ENCODE assay signal across 21 cellular contexts in the genomic region with DNA sequence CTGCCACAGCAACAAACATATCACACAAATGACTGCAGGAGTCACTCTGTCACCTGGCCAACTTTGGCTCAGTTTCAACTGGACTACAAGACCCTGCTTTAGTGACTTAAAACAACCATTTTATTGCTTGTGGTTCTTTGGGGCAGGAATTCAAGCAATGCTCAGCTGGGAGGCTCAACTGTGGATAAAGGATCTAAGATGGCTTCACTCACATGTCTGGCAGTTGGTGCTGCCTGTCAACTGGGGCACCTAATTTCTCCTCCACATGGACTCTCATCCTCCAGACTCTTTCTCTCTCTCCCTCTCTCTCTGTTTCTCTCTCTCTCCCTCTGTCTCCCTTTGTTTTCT.
"Had no signal": no experiment of that assay in that cellular context is flagged by ENCODE, and none has a peak within 500 bp of the region (broad histone marks: within the 10 kb centered on the region; RNA-seq: fewer than 3 reads in every experiment).

No MANE protein-coding gene starts in this region.

- H3K4me3 ChIP-seq: lower lobe of right lung, right atrium auricular region, skin epidermis, tibial nerve, uterus had no signal

- H3K9me3 ChIP-seq: lower lobe of right lung, right atrium auricular region, tibial nerve, uterus had no signal

- H3K27me3 Mint-ChIP-seq: activated CD4-positive, alpha-beta T cell treated with anti-CD3 and anti-CD28 coated beads for 36 hours had no signal

- H3K27ac ChIP-seq: epithelial cell of prostate, lower lobe of right lung, right atrium auricular region, skin epidermis, tibial nerve, uterus had no signal

- H3K9me3 Mint-ChIP-seq: activated T-helper 1 cell treated with anti-CD3 and anti-CD28 coated beads, Interleukin-12 subunit alpha, Interleukin-12 subunit beta, Interleukin-2, Interleukin-4 antibody, amounts not matched to agents 30 ng/mL and 10 ng/mL and 1 ng/mL, durations not matched to agents 14 hours and 24 hours and 36 hours; endodermal cell; stimulated activated naive CD8-positive, alpha-beta T cell treated with anti-CD3 and anti-CD28 coated beads, Interleukin-15, Interleukin-2, amounts not matched to agents 100 ng/mL and 50 ng/mL, for 24 hours had no signal

- H3K27me3 ChIP-seq: right atrium auricular region, tibial nerve, uterus had no signal

- ATAC-seq: activated CD4-positive, alpha-beta T cell treated with anti-CD3 and anti-CD28 coated beads for 36 hours; lower lobe of right lung; WTC11 had no signal

- H3K36me3 ChIP-seq: lower lobe of right lung, right atrium auricular region, tibial nerve, uterus had no signal

- H3K36me3 Mint-ChIP-seq: activated naive CD8-positive, alpha-beta T cell treated with anti-CD3 and anti-CD28 coated beads, Interleukin-2, amount 10 ng/mL, durations not matched to agents 7 days and 5 days; brain; WTC11 had no signal

- H3K27ac Mint-ChIP-seq: activated CD4-positive, alpha-beta T cell treated with anti-CD3 and anti-CD28 coated beads for 36 hours; activated naive CD8-positive, alpha-beta T cell treated with anti-CD3 and anti-CD28 coated beads, Interleukin-2, amount 10 ng/mL, durations not matched to agents 7 days and 5 days; activated T-helper 1 cell treated with anti-CD3 and anti-CD28 coated beads, Interleukin-12 subunit alpha, Interleukin-12 subunit beta, Interleukin-2, Interleukin-4 antibody, amounts not matched to agents 30 ng/mL and 10 ng/mL and 1 ng/mL, durations not matched to agents 14 hours and 24 hours and 36 hours; endodermal cell; progenitor cell of endocrine pancreas; stimulated activated naive CD8-positive, alpha-beta T cell treated with anti-CD3 and anti-CD28 coated beads, Interleukin-15, Interleukin-2, amounts not matched to agents 100 ng/mL and 50 ng/mL, for 24 hours; WTC11 had no signal

- H3K4me1 ChIP-seq: right atrium auricular region, uterus had no signal

- DNase-seq: activated CD4-positive, alpha-beta T cell treated with anti-CD3 and anti-CD28 coated beads for 36 hours; activated CD4-positive, alpha-beta T cell treated with anti-CD3 and anti-CD28 coated beads, Interleukin-2, amount 50 U/mL, for 48 hours; activated naive CD8-positive, alpha-beta T cell treated with anti-CD3 and anti-CD28 coated beads, Interleukin-2, amount 10 ng/mL, durations not matched to agents 7 days and 5 days; activated T-cell treated with anti-CD3 and anti-CD28 coated beads for 4 hours; caudate nucleus; endodermal cell; foreskin fibroblast; hippocampal formation; islet precursor cell; lower lobe of right lung; occipital lobe; uterus had no signal

- H3K4me3 Mint-ChIP-seq: activated CD4-positive, alpha-beta T cell treated with anti-CD3 and anti-CD28 coated beads for 36 hours; activated naive CD8-positive, alpha-beta T cell treated with anti-CD3 and anti-CD28 coated beads, Interleukin-2, amount 10 ng/mL, durations not matched to agents 7 days and 5 days; activated T-helper 1 cell treated with anti-CD3 and anti-CD28 coated beads, Interleukin-12 subunit alpha, Interleukin-12 subunit beta, Interleukin-2, Interleukin-4 antibody, amounts not matched to agents 30 ng/mL and 10 ng/mL and 1 ng/mL, durations not matched to agents 14 hours and 24 hours and 36 hours; endodermal cell; stimulated activated naive CD8-positive, alpha-beta T cell treated with anti-CD3 and anti-CD28 coated beads, Interleukin-15, Interleukin-2, amounts not matched to agents 100 ng/mL and 50 ng/mL, for 24 hours; WTC11 had no signal
